In genomic region chr4:88191404-88191803, GRCh38 we compare ENCODE assay signal across 1 cellular context.
A peak's percentile ranks its signal among the peaks of the same experiment; 100 is the strongest.
TF ChIP-seq lines count a peak whose summit lies in the region.

No MANE protein-coding gene starts in this region.

TF ChIP-seq in K562, 482 proteins besides CTCF, POLR2A, EP300 and RAD21 (continued from another document):
- no peak for TF ChIP-seq ZBTB33 (CRISPR knock-in tag; IDR thresholded peaks at IDR 0.05)
- no peak for TF ChIP-seq ZNF280A (IDR thresholded peaks at IDR 0.05; ENCODE audit: low read depth, partially characterized antibody)
- TF ChIP-seq ZEB2 (IDR thresholded peaks at IDR 0.05): peak; percentile 91
- peak; percentile 74 for TF ChIP-seq C11orf30 (IDR thresholded peaks at IDR 0.05; ENCODE audit: low read depth)
- TF ChIP-seq FOXA3 (CRISPR knock-in tag; conservative IDR thresholded peaks at IDR 0.05 in 1 of 2, IDR thresholded peaks at IDR 0.05 in 1 of 2): peak in 1 of 2 experiments; percentile 74; a peak in 2 of 4 replicates
- 0 out of 2 replicates have a peak, but pooled peaks have one; percentile 55 for TF ChIP-seq FOXM1 (IDR thresholded peaks at IDR 0.05; ENCODE audit: low read depth)
- no peak for TF ChIP-seq FOXM1 (CRISPR knock-in tag; IDR thresholded peaks at IDR 0.05; ENCODE audit: low read depth)
- TF ChIP-seq NFE2 (IDR thresholded peaks at IDR 0.05; ENCODE audit: low read depth): peak; percentile 61
